ENCODE assay signal across 1 cellular context in genomic region chr2:121418494-121419058, GRCh38.
TF ChIP-seq lines count a peak whose summit lies in the region.

No MANE protein-coding gene starts in this region.

TF ChIP-seq in H1, 55 proteins besides CTCF, POLR2A, EP300 and RAD21 (continued from another document):
- TF ChIP-seq, protein P1, sequence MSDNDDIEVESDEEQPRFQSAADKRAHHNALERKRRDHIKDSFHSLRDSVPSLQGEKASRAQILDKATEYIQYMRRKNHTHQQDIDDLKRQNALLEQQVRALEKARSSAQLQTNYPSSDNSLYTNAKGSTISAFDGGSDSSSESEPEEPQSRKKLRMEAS (IDR thresholded peaks at IDR 0.05): no peak
- TF ChIP-seq RFX5 (IDR thresholded peaks at IDR 0.05; ENCODE audit: borderline replicate concordance, low read depth, low read length) (no peak), EGR1 (IDR thresholded peaks at IDR 0.05; ENCODE audit: borderline replicate concordance, low read depth, low read length) (no peak)
- TF ChIP-seq, protein P2, sequence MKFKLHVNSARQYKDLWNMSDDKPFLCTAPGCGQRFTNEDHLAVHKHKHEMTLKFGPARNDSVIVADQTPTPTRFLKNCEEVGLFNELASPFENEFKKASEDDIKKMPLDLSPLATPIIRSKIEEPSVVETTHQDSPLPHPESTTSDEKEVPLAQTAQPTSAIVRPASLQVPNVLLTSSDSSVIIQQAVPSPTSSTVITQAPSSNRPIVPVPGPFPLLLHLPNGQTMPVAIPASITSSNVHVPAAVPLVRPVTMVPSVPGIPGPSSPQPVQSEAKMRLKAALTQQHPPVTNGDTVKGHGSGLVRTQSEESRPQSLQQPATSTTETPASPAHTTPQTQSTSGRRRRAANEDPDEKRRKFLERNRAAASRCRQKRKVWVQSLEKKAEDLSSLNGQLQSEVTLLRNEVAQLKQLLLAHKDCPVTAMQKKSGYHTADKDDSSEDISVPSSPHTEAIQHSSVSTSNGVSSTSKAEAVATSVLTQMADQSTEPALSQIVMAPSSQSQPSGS (IDR thresholded peaks at IDR 0.05; ENCODE audit: low read length): no peak
